Comparison of ENCODE assay signal across 1 cellular context in genomic region chr10:69810097-69810496, GRCh38.
TF ChIP-seq lines count a peak whose summit lies in the region.

No MANE protein-coding gene starts in this region.

TF ChIP-seq in IMR-90, 13 proteins besides CTCF, POLR2A, EP300 and RAD21 (continued from another document):
- TF ChIP-seq RCOR1 (IDR thresholded peaks at IDR 0.05; ENCODE audit: insufficient replicate concordance, low read length) = no peak
- TF ChIP-seq MAZ (IDR thresholded peaks at IDR 0.05; ENCODE audit: borderline replicate concordance, low read depth, low read length) = no peak
- TF ChIP-seq NFE2L2 (IDR thresholded peaks at IDR 0.05; ENCODE audit: low read depth, low read length) = no peak
